23 cellular contexts compared by ENCODE assay signal in the genomic region with DNA sequence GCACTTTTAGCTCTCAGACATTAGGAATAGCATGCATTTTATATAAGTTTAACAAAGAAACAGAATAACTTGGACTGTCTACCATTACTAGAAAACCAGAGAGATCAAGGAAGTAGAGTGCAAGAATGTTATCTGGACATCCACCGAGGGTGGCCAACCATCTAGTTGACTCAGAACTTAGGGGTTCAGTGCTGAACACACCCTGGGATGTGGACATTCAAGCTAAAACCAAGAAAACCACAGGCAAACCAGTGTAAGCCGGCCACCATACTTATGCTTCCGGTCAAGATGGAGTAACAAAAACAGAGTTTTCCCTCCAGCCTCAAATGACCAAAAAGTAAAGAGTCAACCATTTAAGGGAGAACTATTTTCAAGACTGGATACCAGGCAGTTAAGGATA.
"Had no signal": no experiment of that assay in that cellular context is flagged by ENCODE, and none has a peak within 500 bp of the region (broad histone marks: within the 10 kb centered on the region; RNA-seq: fewer than 3 reads in every experiment).

No MANE protein-coding gene starts in this region.

- DNase-seq: activated CD4-positive, alpha-beta memory T cell treated with anti-CD3 and anti-CD28 coated beads, Interleukin-2, amount 10 ng/mL, durations not matched to agents 7 days and 5 days; activated CD4-positive, alpha-beta T cell treated with anti-CD3 and anti-CD28 coated beads for 48 hours; activated gamma-delta T cell; activated naive CD4-positive, alpha-beta T cell treated with anti-CD3 and anti-CD28 coated beads, Interleukin-2, amount 50 U/mL, for 16 hours; aorta; brain microvascular endothelial cell; caudate nucleus; effector CD4-positive, alpha-beta T cell; foreskin keratinocyte; immature natural killer cell; kidney glomerular epithelial cell; left lung; midbrain; pancreas; right cardiac atrium; stimulated activated CD4-positive, alpha-beta T cell treated with anti-CD3 and anti-CD28 coated beads, Interleukin-2, amount 100 ng/mL, for 48 hours; stimulated activated CD8-positive, alpha-beta memory T cell treated with anti-CD3 and anti-CD28 coated beads, Interleukin-4, amount 100 ng/mL, for 48 hours; stimulated activated naive B cell treated with anti-CD40 and anti-IgM and Interleukin-4, amounts not matched to agents 10 μg/mL and 1 μg/mL and 100 μg/mL, for 72 hours had no signal

- H3K27me3 ChIP-seq: brain microvascular endothelial cell, foreskin keratinocyte, neutrophil, pancreas, vagina had no signal

- H3K27ac ChIP-seq: foreskin keratinocyte, left lung, neutrophil, pancreas, vagina had no signal

- H3K36me3 ChIP-seq: brain microvascular endothelial cell, left lung, neutrophil, pancreas, vagina had no signal

- H3K9me3 ChIP-seq: left lung, neutrophil, pancreas, vagina had no signal

- H3K4me3 ChIP-seq: left lung, lung, pancreas, skin epidermis, vagina had no signal

- H3K4me1 ChIP-seq: foreskin keratinocyte, left lung, pancreas, vagina had no signal

- FAIRE-seq: endometrium, pancreas had no signal

- ATAC-seq: foreskin keratinocyte; left lung; pancreas; right cardiac atrium; stimulated activated naive B cell treated with anti-CD40 and anti-IgM and Interleukin-4, amounts not matched to agents 10 μg/mL and 1 μg/mL and 100 μg/mL, for 72 hours had no signal
